9 cellular contexts compared by ENCODE assay signal in genomic region chrX:136065044-136065671, GRCh38.
A peak's percentile ranks its signal among the peaks of the same experiment; 100 is the strongest.
DNase-seq lines count a peak whose midpoint lies in the region; ATAC-seq and TF ChIP-seq lines count a peak whose summit lies in the region.
"Had no signal": no experiment of that assay in that cellular context is flagged by ENCODE, and none has a peak within 500 bp of the region (broad histone marks: within the 10 kb centered on the region; RNA-seq: fewer than 3 reads in every experiment).

No MANE protein-coding gene starts in this region.

- CTCF ChIA-PET in PC-9 (lab: Charles Lee), result no interaction called here

- intact Hi-C loops in PC-9 (cut with micrococcal nuclease; ENCODE audit: unreplicated experiment), result no loop called here

- POLR2A ChIA-PET in PC-9 (lab: Charles Lee; ENCODE audit: unreplicated experiment), result no interaction called here

- BruUV-seq in PC-9 (replicated peaks; lab: Mats Ljungman, UMichigan), result no TSS peak

- no peaks in the 10 kb centered on the region for H3K9me2 ChIP-seq in PC-9 (ENCODE audit: insufficient read depth)

- peak overlapping the region; percentile 62 for H3K4me2 ChIP-seq in PC-9

- ATAC-seq in GM21526 (IDR thresholded peaks at IDR 0.05; ENCODE audit: low FRiP score, unreplicated experiment) (no peak), GM21529 (IDR thresholded peaks at IDR 0.05; ENCODE audit: unreplicated experiment) (no peak)
- ATAC-seq: Panc1 had no signal

- no peak overlapping the region for H2AFZ ChIP-seq in PC-9

- peaks cover 43% of the 10 kb centered on the region; the same call in 1 of the 2 replicates for H3F3A ChIP-seq in PC-9 (ENCODE audit: insufficient read depth, low read depth)

- TF ChIP-seq CTCF in PC-9 (conservative IDR thresholded peaks at IDR 0.05) (no peak), neutrophil (IDR thresholded peaks at IDR 0.05) (no peak)

- H3K27ac ChIP-seq in PC-9 (peak overlapping the region; percentile 87), neutrophil (peak overlapping the region; percentile 76)

- H3K79me2 ChIP-seq in PC-9 (ENCODE audit: low read depth), result no peaks in the 10 kb centered on the region

- peak; percentile 68 for DNase-seq in EL
- peak; percentile 16 to 92 for DNase-seq in PC-9
- DNase-seq in dermis microvascular lymphatic vessel endothelial cell (ENCODE audit: low read depth in 2 of 2), result peak; percentile 87 to 90
- no peak for DNase-seq in NCI-H2107 (lab: John Stamatoyannopoulos, UW)
- no peak for DNase-seq in globus pallidus (ENCODE audit: low spot score)

- H3K36me3 ChIP-seq in PC-9 (ENCODE audit: low read depth) (no peaks in the 10 kb centered on the region), neutrophil (no peaks in the 10 kb centered on the region)

- H3K27me3 ChIP-seq in PC-9 (ENCODE audit: insufficient read depth, low read depth) (no peaks in the 10 kb centered on the region), neutrophil (no peaks in the 10 kb centered on the region)

- H3K9me3 ChIP-seq in PC-9 (ENCODE audit: insufficient read depth, low read depth), result no peaks in the 10 kb centered on the region
- no peaks in the 10 kb centered on the region for H3K9me3 ChIP-seq in neutrophil

- H3K4me3 ChIP-seq in PC-9, result no peak overlapping the region
- H3K4me3 ChIP-seq in neutrophil (ENCODE audit: low read depth in 1 of 2, low read length in 1 of 2), result no peak overlapping the region

- H3K4me1 ChIP-seq in PC-9 (replicated peaks; ENCODE audit: insufficient read depth), result peaks cover 44% of the 10 kb centered on the region
- H3K4me1 ChIP-seq in neutrophil (ENCODE audit: control insufficient read depth in 1 of 2, insufficient read depth in 1 of 2, low read depth in 1 of 2, low read length in 1 of 2), result peaks cover 34 to 38% of the 10 kb centered on the region in 2 experiments

- H4K20me1 ChIP-seq in PC-9 (ENCODE audit: insufficient read depth), result no peaks in the 10 kb centered on the region

Comparison
In these comparisons a context has a peak if more than half of its experiments do, and no peak if none do; other contexts are left out.
1. DNase-seq: peak in EL (single experiment), PC-9 (2 of 2) and dermis microvascular lymphatic vessel endothelial cell (2 of 2); none in NCI-H2107 (single experiment) and globus pallidus (single experiment).